ENCODE assay signal across 1 cellular context in the genomic region with DNA sequence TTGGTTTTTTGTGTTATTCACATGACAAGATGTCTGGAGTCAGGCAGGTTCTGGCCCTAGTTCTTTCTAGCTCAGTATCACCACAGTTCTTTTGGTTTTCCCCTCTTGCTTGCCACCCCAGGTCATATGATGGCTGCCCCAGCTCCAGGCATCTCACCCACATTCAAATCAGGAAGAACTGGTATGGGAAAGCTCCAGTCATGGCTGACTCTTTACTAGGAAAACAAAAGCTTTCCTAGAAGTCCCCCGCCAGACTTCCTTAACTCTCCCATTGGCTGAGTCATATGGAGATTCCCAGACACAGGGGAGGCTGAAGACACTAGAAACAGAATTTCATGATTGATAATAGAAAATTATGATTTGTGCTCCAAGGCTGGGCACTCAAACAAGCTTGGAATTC.
TF ChIP-seq lines count a peak whose summit lies in the region.

No MANE protein-coding gene starts in this region.

TF ChIP-seq in HepG2, 621 proteins besides CTCF, POLR2A, EP300 and RAD21:
- TF ChIP-seq ZNF160 (CRISPR knock-in tag; IDR thresholded peaks at IDR 0.05) (no peak), ZFP41 (CRISPR knock-in tag; IDR thresholded peaks at IDR 0.05; ENCODE audit: borderline replicate concordance) (no peak), HNRNPL (IDR thresholded peaks at IDR 0.05; ENCODE audit: low read depth, low read length) (no peak), ZFP36L2 (CRISPR knock-in tag; IDR thresholded peaks at IDR 0.05) (no peak), ZNF792 (CRISPR knock-in tag; IDR thresholded peaks at IDR 0.05) (no peak), ZNF44 (CRISPR knock-in tag; IDR thresholded peaks at IDR 0.05) (no peak), AGO1 (IDR thresholded peaks at IDR 0.05; ENCODE audit: low read depth, low read length, poor library complexity, severe bottlenecking) (no peak), EEA1 (CRISPR knock-in tag; IDR thresholded peaks at IDR 0.05; ENCODE audit: borderline replicate concordance) (no peak), SIN3B (IDR thresholded peaks at IDR 0.05; ENCODE audit: low read length) (no peak), ZNF75D (CRISPR knock-in tag; IDR thresholded peaks at IDR 0.05; ENCODE audit: borderline replicate concordance) (no peak), BRCA1 (CRISPR knock-in tag; IDR thresholded peaks at IDR 0.05) (no peak), SMAD9 (CRISPR knock-in tag; IDR thresholded peaks at IDR 0.05) (no peak)
- TF ChIP-seq, protein P1, sequence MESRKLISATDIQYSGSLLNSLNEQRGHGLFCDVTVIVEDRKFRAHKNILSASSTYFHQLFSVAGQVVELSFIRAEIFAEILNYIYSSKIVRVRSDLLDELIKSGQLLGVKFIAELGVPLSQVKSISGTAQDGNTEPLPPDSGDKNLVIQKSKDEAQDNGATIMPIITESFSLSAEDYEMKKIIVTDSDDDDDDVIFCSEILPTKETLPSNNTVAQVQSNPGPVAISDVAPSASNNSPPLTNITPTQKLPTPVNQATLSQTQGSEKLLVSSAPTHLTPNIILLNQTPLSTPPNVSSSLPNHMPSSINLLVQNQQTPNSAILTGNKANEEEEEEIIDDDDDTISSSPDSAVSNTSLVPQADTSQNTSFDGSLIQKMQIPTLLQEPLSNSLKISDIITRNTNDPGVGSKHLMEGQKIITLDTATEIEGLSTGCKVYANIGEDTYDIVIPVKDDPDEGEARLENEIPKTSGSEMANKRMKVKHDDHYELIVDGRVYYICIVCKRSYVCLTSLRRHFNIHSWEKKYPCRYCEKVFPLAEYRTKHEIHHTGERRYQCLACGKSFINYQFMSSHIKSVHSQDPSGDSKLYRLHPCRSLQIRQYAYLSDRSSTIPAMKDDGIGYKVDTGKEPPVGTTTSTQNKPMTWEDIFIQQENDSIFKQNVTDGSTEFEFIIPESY (CRISPR knock-in tag; IDR thresholded peaks at IDR 0.05), result no peak
- TF ChIP-seq, protein P2, sequence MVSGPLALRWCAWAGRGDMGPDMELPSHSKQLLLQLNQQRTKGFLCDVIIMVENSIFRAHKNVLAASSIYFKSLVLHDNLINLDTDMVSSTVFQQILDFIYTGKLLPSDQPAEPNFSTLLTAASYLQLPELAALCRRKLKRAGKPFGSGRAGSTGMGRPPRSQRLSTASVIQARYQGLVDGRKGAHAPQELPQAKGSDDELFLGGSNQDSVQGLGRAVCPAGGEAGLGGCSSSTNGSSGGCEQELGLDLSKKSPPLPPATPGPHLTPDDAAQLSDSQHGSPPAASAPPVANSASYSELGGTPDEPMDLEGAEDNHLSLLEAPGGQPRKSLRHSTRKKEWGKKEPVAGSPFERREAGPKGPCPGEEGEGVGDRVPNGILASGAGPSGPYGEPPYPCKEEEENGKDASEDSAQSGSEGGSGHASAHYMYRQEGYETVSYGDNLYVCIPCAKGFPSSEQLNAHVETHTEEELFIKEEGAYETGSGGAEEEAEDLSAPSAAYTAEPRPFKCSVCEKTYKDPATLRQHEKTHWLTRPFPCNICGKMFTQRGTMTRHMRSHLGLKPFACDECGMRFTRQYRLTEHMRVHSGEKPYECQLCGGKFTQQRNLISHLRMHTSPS (CRISPR knock-in tag; IDR thresholded peaks at IDR 0.05; ENCODE audit: low read depth), result no peak
- TF ChIP-seq, protein P3, sequence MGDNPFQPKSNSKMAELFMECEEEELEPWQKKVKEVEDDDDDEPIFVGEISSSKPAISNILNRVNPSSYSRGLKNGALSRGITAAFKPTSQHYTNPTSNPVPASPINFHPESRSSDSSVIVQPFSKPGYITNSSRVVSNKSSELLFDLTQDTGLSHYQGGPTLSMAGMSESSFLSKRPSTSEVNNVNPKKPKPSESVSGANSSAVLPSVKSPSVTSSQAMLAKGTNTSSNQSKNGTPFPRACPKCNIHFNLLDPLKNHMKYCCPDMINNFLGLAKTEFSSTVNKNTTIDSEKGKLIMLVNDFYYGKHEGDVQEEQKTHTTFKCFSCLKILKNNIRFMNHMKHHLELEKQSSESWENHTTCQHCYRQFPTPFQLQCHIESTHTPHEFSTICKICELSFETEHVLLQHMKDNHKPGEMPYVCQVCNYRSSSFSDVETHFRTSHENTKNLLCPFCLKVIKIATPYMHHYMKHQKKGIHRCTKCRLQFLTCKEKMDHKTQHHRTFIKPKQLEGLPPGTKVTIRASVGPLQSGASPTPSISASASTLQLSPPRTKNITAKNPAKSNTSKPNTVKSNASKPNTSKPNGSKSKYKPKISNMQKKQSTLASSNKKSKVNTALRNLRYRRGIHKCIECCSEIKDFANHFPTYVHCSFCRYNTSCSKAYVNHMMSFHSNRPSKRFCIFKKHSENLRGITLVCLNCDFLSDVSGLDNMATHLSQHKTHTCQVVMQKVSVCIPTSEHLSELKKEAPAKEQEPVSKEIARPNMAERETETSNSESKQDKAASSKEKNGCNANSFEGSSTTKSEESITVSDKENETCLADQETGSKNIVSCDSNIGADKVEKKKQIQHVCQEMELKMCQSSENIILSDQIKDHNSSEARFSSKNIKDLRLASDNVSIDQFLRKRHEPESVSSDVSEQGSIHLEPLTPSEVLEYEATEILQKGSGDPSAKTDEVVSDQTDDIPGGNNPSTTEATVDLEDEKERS (CRISPR knock-in tag; IDR thresholded peaks at IDR 0.05), result no peak
- TF ChIP-seq, protein P4, sequence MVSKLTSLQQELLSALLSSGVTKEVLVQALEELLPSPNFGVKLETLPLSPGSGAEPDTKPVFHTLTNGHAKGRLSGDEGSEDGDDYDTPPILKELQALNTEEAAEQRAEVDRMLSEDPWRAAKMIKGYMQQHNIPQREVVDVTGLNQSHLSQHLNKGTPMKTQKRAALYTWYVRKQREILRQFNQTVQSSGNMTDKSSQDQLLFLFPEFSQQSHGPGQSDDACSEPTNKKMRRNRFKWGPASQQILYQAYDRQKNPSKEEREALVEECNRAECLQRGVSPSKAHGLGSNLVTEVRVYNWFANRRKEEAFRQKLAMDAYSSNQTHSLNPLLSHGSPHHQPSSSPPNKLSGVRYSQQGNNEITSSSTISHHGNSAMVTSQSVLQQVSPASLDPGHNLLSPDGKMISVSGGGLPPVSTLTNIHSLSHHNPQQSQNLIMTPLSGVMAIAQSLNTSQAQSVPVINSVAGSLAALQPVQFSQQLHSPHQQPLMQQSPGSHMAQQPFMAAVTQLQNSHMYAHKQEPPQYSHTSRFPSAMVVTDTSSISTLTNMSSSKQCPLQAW (CRISPR knock-in tag; IDR thresholded peaks at IDR 0.05), result no peak
